In the genomic region with DNA sequence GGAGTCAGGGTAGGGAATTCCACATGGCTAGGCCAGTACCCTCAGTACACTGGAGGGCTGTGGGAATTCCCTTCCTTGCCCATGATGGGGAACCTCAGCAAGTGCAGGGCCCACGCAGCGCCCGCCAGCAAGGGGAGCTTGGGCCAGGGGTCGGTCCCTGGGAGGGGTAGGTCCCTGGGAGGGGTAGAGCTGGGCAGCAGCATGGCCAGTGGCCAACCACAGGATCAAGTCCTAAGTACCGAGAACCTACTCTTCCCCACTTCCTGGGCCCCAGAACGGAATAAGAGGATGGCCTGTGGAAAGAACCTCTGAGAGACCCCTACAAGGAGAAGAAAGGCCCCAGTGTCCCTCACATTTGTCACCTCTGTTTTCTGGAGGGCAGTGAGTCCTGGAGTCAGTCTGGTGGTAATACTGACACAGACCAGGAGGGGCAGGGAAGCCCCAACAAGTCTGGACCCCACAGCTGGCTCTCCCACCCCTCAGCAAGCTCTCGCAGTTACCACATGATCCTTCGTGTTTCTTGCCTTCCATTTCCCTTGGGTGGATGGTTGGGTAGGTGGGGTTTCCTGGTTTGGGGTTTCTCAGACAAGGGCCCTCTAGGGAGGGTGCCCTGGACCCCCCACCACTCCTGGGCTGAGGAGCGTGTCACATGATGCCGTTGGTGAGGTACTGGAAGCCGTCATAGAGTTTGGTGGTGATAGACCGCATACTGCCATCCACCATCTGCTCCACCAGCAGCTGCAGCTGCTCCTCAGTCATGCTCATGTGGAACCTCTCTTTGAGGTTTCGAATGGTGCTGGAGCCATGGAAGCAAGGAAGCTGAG, we compare ENCODE assay signal across 1 cellular context.
TF ChIP-seq lines count a peak whose summit lies in the region.

No MANE protein-coding gene starts in this region.

TF ChIP-seq in HepG2, 621 proteins besides CTCF, POLR2A, EP300 and RAD21 (continues in another document):
- no peak for TF ChIP-seq HOXA9 (CRISPR knock-in tag; IDR thresholded peaks at IDR 0.05; ENCODE audit: borderline replicate concordance)
- no peak for TF ChIP-seq ZBTB25 (CRISPR knock-in tag; IDR thresholded peaks at IDR 0.05)
- TF ChIP-seq MYC (CRISPR knock-in tag; IDR thresholded peaks at IDR 0.05; ENCODE audit: borderline replicate concordance) = no peak
- TF ChIP-seq ZNF646 (CRISPR knock-in tag; IDR thresholded peaks at IDR 0.05) = no peak
- no peak for TF ChIP-seq MXD3 (CRISPR knock-in tag; IDR thresholded peaks at IDR 0.05)
- no peak for TF ChIP-seq ZNF850 (CRISPR knock-in tag; conservative IDR thresholded peaks at IDR 0.05)
- no peak for TF ChIP-seq MZF1 (CRISPR knock-in tag; IDR thresholded peaks at IDR 0.05; ENCODE audit: borderline replicate concordance)
- no peak for TF ChIP-seq ZSCAN25 (CRISPR knock-in tag; IDR thresholded peaks at IDR 0.05)
- TF ChIP-seq FOXA3 (CRISPR knock-in tag; IDR thresholded peaks at IDR 0.05) = no peak
- TF ChIP-seq ZC3H13 (CRISPR knock-in tag; IDR thresholded peaks at IDR 0.05) = peak; percentile 12; the same call in 1 of the 2 replicates
- TF ChIP-seq, protein P1, sequence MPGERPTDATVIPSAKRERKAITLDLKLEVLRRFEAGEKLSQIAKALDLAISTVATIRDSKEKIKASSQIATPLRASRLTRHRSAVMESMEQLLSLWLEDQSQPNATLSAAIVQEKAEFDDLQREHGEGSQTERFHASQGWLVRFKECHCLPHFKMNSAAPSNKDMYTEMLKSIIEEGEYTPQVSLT (CRISPR knock-in tag; IDR thresholded peaks at IDR 0.05; ENCODE audit: borderline replicate concordance, low read depth) = no peak
- TF ChIP-seq AGO2 (optimal IDR thresholded peaks at IDR 0.05; ENCODE audit: low read depth, low read length) = peak; percentile 82
- no peak for TF ChIP-seq MTF2 (CRISPR knock-in tag; IDR thresholded peaks at IDR 0.05; ENCODE audit: borderline replicate concordance)
- TF ChIP-seq, protein P2, sequence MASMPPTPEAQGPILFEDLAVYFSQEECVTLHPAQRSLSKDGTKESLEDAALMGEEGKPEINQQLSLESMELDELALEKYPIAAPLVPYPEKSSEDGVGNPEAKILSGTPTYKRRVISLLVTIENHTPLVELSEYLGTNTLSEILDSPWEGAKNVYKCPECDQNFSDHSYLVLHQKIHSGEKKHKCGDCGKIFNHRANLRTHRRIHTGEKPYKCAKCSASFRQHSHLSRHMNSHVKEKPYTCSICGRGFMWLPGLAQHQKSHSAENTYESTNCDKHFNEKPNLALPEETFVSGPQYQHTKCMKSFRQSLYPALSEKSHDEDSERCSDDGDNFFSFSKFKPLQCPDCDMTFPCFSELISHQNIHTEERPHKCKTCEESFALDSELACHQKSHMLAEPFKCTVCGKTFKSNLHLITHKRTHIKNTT (CRISPR knock-in tag; IDR thresholded peaks at IDR 0.05) = 0 out of 2 replicates have a peak, but pooled peaks have one; percentile 35
- TF ChIP-seq TMF1 (CRISPR knock-in tag; IDR thresholded peaks at IDR 0.05; ENCODE audit: low read depth) = no peak
- TF ChIP-seq, protein P3, sequence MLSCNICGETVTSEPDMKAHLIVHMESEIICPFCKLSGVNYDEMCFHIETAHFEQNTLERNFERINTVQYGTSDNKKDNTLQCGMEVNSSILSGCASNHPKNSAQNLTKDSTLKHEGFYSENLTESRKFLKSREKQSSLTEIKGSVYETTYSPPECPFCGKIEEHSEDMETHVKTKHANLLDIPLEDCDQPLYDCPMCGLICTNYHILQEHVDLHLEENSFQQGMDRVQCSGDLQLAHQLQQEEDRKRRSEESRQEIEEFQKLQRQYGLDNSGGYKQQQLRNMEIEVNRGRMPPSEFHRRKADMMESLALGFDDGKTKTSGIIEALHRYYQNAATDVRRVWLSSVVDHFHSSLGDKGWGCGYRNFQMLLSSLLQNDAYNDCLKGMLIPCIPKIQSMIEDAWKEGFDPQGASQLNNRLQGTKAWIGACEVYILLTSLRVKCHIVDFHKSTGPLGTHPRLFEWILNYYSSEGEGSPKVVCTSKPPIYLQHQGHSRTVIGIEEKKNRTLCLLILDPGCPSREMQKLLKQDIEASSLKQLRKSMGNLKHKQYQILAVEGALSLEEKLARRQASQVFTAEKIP (CRISPR knock-in tag; IDR thresholded peaks at IDR 0.05; ENCODE audit: borderline replicate concordance) = no peak
- no peak for TF ChIP-seq ZNF773 (CRISPR knock-in tag; IDR thresholded peaks at IDR 0.05; ENCODE audit: borderline replicate concordance)
- TF ChIP-seq AGO1 (IDR thresholded peaks at IDR 0.05; ENCODE audit: low read depth, low read length, poor library complexity, severe bottlenecking) = peak; percentile 68
- TF ChIP-seq TCF7L2 (IDR thresholded peaks at IDR 0.05; ENCODE audit: low read depth, low read length) = no peak
- TF ChIP-seq ZNF430 (CRISPR knock-in tag; IDR thresholded peaks at IDR 0.05) = no peak
- no peak for TF ChIP-seq ZBTB39 (CRISPR knock-in tag; IDR thresholded peaks at IDR 0.05)
- TF ChIP-seq HNRNPLL (IDR thresholded peaks at IDR 0.05; ENCODE audit: low read depth, low read length, poor library complexity, severe bottlenecking) = no peak
- no peak for TF ChIP-seq MIER2 (CRISPR knock-in tag; IDR thresholded peaks at IDR 0.05)
- TF ChIP-seq ZNF205 (CRISPR knock-in tag; IDR thresholded peaks at IDR 0.05) = no peak
- no peak for TF ChIP-seq GTF3A (CRISPR knock-in tag; conservative IDR thresholded peaks at IDR 0.05)
- no peak for TF ChIP-seq SMAD3 (CRISPR knock-in tag; IDR thresholded peaks at IDR 0.05)
- TF ChIP-seq POLR2G (IDR thresholded peaks at IDR 0.05; ENCODE audit: low read depth, low read length) = peak; percentile 54; the same call in 1 of the 2 replicates
- no peak for TF ChIP-seq ZNF350 (CRISPR knock-in tag; IDR thresholded peaks at IDR 0.05; ENCODE audit: borderline replicate concordance, low read depth)
- TF ChIP-seq DBP (CRISPR knock-in tag; IDR thresholded peaks at IDR 0.05; ENCODE audit: not compliant biosample characterization) = no peak
- no peak for TF ChIP-seq HIVEP1 (CRISPR knock-in tag; IDR thresholded peaks at IDR 0.05)
- TF ChIP-seq ZNF768 (CRISPR knock-in tag; IDR thresholded peaks at IDR 0.05) = 0 out of 2 replicates have a peak, but pooled peaks have one; percentile 37
- TF ChIP-seq RAD51 (IDR thresholded peaks at IDR 0.05; ENCODE audit: borderline replicate concordance) = no peak
- TF ChIP-seq PAWR (CRISPR knock-in tag; IDR thresholded peaks at IDR 0.05; ENCODE audit: borderline replicate concordance) = no peak
- TF ChIP-seq NR2F2 (IDR thresholded peaks at IDR 0.05; ENCODE audit: borderline replicate concordance, low read depth) = no peak
- TF ChIP-seq, protein P4, sequence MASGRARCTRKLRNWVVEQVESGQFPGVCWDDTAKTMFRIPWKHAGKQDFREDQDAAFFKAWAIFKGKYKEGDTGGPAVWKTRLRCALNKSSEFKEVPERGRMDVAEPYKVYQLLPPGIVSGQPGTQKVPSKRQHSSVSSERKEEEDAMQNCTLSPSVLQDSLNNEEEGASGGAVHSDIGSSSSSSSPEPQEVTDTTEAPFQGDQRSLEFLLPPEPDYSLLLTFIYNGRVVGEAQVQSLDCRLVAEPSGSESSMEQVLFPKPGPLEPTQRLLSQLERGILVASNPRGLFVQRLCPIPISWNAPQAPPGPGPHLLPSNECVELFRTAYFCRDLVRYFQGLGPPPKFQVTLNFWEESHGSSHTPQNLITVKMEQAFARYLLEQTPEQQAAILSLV (CRISPR knock-in tag; IDR thresholded peaks at IDR 0.05; ENCODE audit: borderline replicate concordance) = no peak
- no peak for TF ChIP-seq ISX (CRISPR knock-in tag; conservative IDR thresholded peaks at IDR 0.05)
- peak; percentile 13; the same call in 1 of the 2 replicates for TF ChIP-seq KDM2A (CRISPR knock-in tag; IDR thresholded peaks at IDR 0.05; ENCODE audit: borderline replicate concordance, low read depth)
- no peak for TF ChIP-seq MAF1 (CRISPR knock-in tag; IDR thresholded peaks at IDR 0.05; ENCODE audit: borderline replicate concordance)
- TF ChIP-seq PAF1 (CRISPR knock-in tag; IDR thresholded peaks at IDR 0.05) = no peak
- TF ChIP-seq, protein P5, sequence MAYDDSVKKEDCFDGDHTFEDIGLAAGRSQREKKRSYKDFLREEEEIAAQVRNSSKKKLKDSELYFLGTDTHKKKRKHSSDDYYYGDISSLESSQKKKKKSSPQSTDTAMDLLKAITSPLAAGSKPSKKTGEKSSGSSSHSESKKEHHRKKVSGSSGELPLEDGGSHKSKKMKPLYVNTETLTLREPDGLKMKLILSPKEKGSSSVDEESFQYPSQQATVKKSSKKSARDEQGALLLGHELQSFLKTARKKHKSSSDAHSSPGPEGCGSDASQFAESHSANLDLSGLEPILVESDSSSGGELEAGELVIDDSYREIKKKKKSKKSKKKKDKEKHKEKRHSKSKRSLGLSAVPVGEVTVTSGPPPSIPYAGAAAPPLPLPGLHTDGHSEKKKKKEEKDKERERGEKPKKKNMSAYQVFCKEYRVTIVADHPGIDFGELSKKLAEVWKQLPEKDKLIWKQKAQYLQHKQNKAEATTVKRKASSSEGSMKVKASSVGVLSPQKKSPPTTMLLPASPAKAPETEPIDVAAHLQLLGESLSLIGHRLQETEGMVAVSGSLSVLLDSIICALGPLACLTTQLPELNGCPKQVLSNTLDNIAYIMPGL (CRISPR knock-in tag; IDR thresholded peaks at IDR 0.05; ENCODE audit: borderline replicate concordance in 1 of 2, low read depth in 1 of 2) = no peak
